ENCODE assay signal across 16 cellular contexts in genomic region chr11:94790771-94791180, GRCh38. TPM values are rescaled to one million over a fixed set of nuclear protein-coding genes. Genes with fewer than 3 reads are reported as not detected.
A peak's percentile ranks its signal among the peaks of the same experiment; 100 is the strongest.
DNase-seq lines count a peak whose midpoint lies in the region; ATAC-seq and TF ChIP-seq lines count a peak whose summit lies in the region.
"Had no signal": no experiment of that assay in that cellular context is flagged by ENCODE, and none has a peak within 500 bp of the region (broad histone marks: within the 10 kb centered on the region; RNA-seq: fewer than 3 reads in every experiment).

No MANE protein-coding gene starts in this region.

- no peak for TF ChIP-seq RAD21 in HCT116 (IDR thresholded peaks at IDR 0.05; ENCODE audit: low read depth)

- no peaks in the 10 kb centered on the region for H3K9me2 ChIP-seq in HCT116 (ENCODE audit: insufficient read depth)

- CTCF ChIA-PET in HCT116 (lab: Charles Lee), result no interaction called here

- H3K9ac ChIP-seq in HCT116 (ENCODE audit: low read length), result 0 out of 2 replicates have a peak overlapping the region, but pooled peaks have one; percentile 5
- no peak overlapping the region for H3K9ac ChIP-seq in skeletal muscle tissue (ENCODE audit: low read depth in 1 of 3, low read length in 3 of 3)

- RAD21 ChIA-PET in HCT116 (lab: Charles Lee; ENCODE audit: low non-redundant PET in 1 of 2, low total read pairs in 2 of 2, uncharacterized antibody in 2 of 2, unreplicated experiment in 2 of 2), result interaction anchor here in 1 of 2 experiments (0.6 kb wide), 1 partner anchor 167 kb away, joined by 3 read pairs; no protein-coding TSS in a partner anchor

- no peak overlapping the region; a peak in 1 of 4 replicates for H3K4me3 ChIP-seq in HCT116 (replicated peaks in 1 of 2; ENCODE audit: low read depth in 1 of 2, low read length in 2 of 2)
- no peak overlapping the region for H3K4me3 ChIP-seq in skeletal muscle tissue (ENCODE audit: low read length in 3 of 3)
- no peak overlapping the region for H3K4me3 ChIP-seq in aorta (ENCODE audit: low read length in 2 of 2)
- H3K4me3 ChIP-seq in vagina, result no peak overlapping the region

- 26 to 37% methylated on average over 4 of the region's 4 CpGs for WGBS in aorta, 2 donors

- H2AFZ ChIP-seq in HCT116 (ENCODE audit: low read depth, low read length, poor library complexity, severe bottlenecking), result no peak overlapping the region

- H3K27ac ChIP-seq in HCT116 (ENCODE audit: low read depth, low read length) (peak overlapping the region; percentile 15; the same call in 1 of the 2 replicates), skeletal muscle tissue (ENCODE audit: low read depth, low read length) (peak overlapping the region; percentile 69), aorta (ENCODE audit: low read depth in 1 of 2, low read length in 2 of 2) (no peak overlapping the region), vagina (no peak overlapping the region)

- ATAC-seq in HCT116 (peak; percentile 6; the same call in 1 of the 2 replicates), HG02973 (IDR thresholded peaks at IDR 0.05; ENCODE audit: unreplicated experiment) (no peak), aorta (ENCODE audit: low FRiP score) (no peak)
- ATAC-seq: naive thymus-derived CD4-positive, alpha-beta T cell; Panc1 had no signal

- POLR2A ChIA-PET in HCT116 (lab: Charles Lee), result no interaction called here

- H3K4me2 ChIP-seq in HCT116 (ENCODE audit: low read length), result peak overlapping the region; percentile 35

- H3K36me3 ChIP-seq in HCT116 (ENCODE audit: control insufficient read depth in 1 of 2, insufficient read depth in 2 of 2, low read length in 2 of 2) (no peaks in the 10 kb centered on the region), skeletal muscle tissue (ENCODE audit: control insufficient read depth in 3 of 3, insufficient read depth in 3 of 3, low read length in 3 of 3) (no peaks in the 10 kb centered on the region), aorta (ENCODE audit: control insufficient read depth in 1 of 2, insufficient read depth in 2 of 2, low read length in 1 of 2) (no peaks in the 10 kb centered on the region), vagina (no peaks in the 10 kb centered on the region)

- peaks cover 60 to 88% of the 10 kb centered on the region in 2 experiments for H3K4me1 ChIP-seq in HCT116 (ENCODE audit: control insufficient read depth in 1 of 2, insufficient read depth in 2 of 2, low read length in 2 of 2)
- H3K4me1 ChIP-seq in skeletal muscle tissue (ENCODE audit: control insufficient read depth in 3 of 3, insufficient read depth in 3 of 3, low read length in 3 of 3), result peaks cover 70 to 75% (median 70%) of the 10 kb centered on the region in 3 donors
- H3K4me1 ChIP-seq in aorta (ENCODE audit: control insufficient read depth in 1 of 2, insufficient read depth in 2 of 2, low read length in 2 of 2), result peaks cover 5 to 31% of the 10 kb centered on the region in 2 donors
- peaks cover 79% of the 10 kb centered on the region for H3K4me1 ChIP-seq in vagina

- TF ChIP-seq POLR2A in HCT116 (IDR thresholded peaks at IDR 0.05; ENCODE audit: borderline replicate concordance, extremely low read depth, insufficient read depth, insufficient read length) (no peak), vagina (IDR thresholded peaks at IDR 0.05) (no peak)

- intact Hi-C loops in HCT116 (cut with micrococcal nuclease) (loop anchor here (5.0 kb wide), 1 partner anchor 87 kb away; no protein-coding TSS in a partner anchor), aorta (cut with DNase I) (no loop called here), vagina (cut with DNase I) (no loop called here)

- BruUV-seq in HCT116 (replicated peaks; lab: Mats Ljungman, UMichigan), result no TSS peak

- H3K27me3 ChIP-seq in HCT116 (ENCODE audit: insufficient read depth, low read length), result no peaks in the 10 kb centered on the region
- no peaks in the 10 kb centered on the region for H3K27me3 ChIP-seq in skeletal muscle tissue (ENCODE audit: control insufficient read depth in 3 of 3, insufficient read depth in 3 of 3, low read length in 3 of 3)
- no peaks in the 10 kb centered on the region for H3K27me3 ChIP-seq in aorta (ENCODE audit: control insufficient read depth in 1 of 2, insufficient read depth in 2 of 2, low read length in 1 of 2)
- no peaks in the 10 kb centered on the region for H3K27me3 ChIP-seq in vagina
- H3K27me3 ChIP-seq: BE2C had no signal

- in situ Hi-C loops in SK-MEL-5 (cut with HindIII; ENCODE audit: low pct_unique_long_range_greater_than_20kb, low sequenced_read_pairs), result no loop called here

- H3K9me3 ChIP-seq in HCT116 (ENCODE audit: control insufficient read depth in 1 of 2, insufficient read depth in 1 of 2, low read depth in 1 of 2, low read length in 2 of 2) (no peaks in the 10 kb centered on the region), skeletal muscle tissue (ENCODE audit: control insufficient read depth in 3 of 3, low read length in 3 of 3) (no peaks in the 10 kb centered on the region), aorta (ENCODE audit: control insufficient read depth, low read length) (no peaks in the 10 kb centered on the region), vagina (no peaks in the 10 kb centered on the region)
- H3K9me3 ChIP-seq: BE2C had no signal

- H4K20me1 ChIP-seq in HCT116 (ENCODE audit: insufficient read depth), result no peaks in the 10 kb centered on the region

- TF ChIP-seq CTCF in HCT116 (IDR thresholded peaks at IDR 0.05 in 2 of 3, conservative IDR thresholded peaks at IDR 0.05 in 1 of 3; ENCODE audit: borderline replicate concordance in 1 of 3, insufficient read depth in 1 of 3, low read depth in 2 of 3, low read length in 2 of 3) (no peak), vagina (IDR thresholded peaks at IDR 0.05) (no peak)

- DNase-seq in HCT116 (ENCODE audit: low read depth, low spot score) (peak; percentile 48), SK-MEL-5 (ENCODE audit: low read depth, low spot score) (peak; percentile 83), foreskin melanocyte (peak; percentile 80), aorta (no peak), vagina (ENCODE audit: extremely low spot score in 2 of 2) (no peak)
- no peak for DNase-seq in activated effector memory CD4-positive, alpha-beta T cell treated with Interleukin-2 at 50 U/mL for 16 hours
- DNase-seq: activated naive CD4-positive, alpha-beta T cell; BE2C; DMS153; naive thymus-derived CD4-positive, alpha-beta T cell; NCI-H187 treated with DMSO at 0.1 percent for 48 hours; NCI-H524 treated with DMSO at 0.1 percent for 48 hours; T-helper 1 cell had no signal

- H3K79me2 ChIP-seq in HCT116 (ENCODE audit: insufficient read depth, low read length), result peaks cover 63% of the 10 kb centered on the region

TF ChIP-seq in HCT116, 20 proteins besides CTCF, POLR2A, EP300 and RAD21 (continues in another document):
- no peak for TF ChIP-seq REST (IDR thresholded peaks at IDR 0.05; ENCODE audit: low read depth)
- TF ChIP-seq CEBPB (IDR thresholded peaks at IDR 0.05; ENCODE audit: low read depth), result no peak
- no peak for TF ChIP-seq EZH2 (IDR thresholded peaks at IDR 0.05)
- no peak for TF ChIP-seq ZBTB33 (IDR thresholded peaks at IDR 0.05; ENCODE audit: extremely low read depth, insufficient replicate concordance, low read length)
- TF ChIP-seq ELF1 (IDR thresholded peaks at IDR 0.05; ENCODE audit: borderline replicate concordance, low read depth), result no peak
- no peak for TF ChIP-seq YY1 (IDR thresholded peaks at IDR 0.05; ENCODE audit: extremely low read depth, insufficient replicate concordance, low read depth, low read length)
- no peak for TF ChIP-seq ZFX (IDR thresholded peaks at IDR 0.05)

RNA-seq across cellular contexts. Expression of gene AMOTL1, which starts 22.6 kb away (rescaled TPM):
- total RNA-seq in HCT116 (2021; ENCODE audit: unreplicated experiment) (27.6 TPM), skeletal muscle tissue (79.3 TPM), aorta (10 to 100 TPM; 66.2 to 78.5 TPM), vagina (45.7 TPM)
- 8.8 and 9.6 TPM in 2 replicates for polyA plus RNA-seq in HCT116 (2012)
- 12.0 and 13.5 TPM in 2 replicates for total RNA-seq in SK-MEL-5 (2014; rRNA removed; shearing (Covaris generic))
- polyA plus RNA-seq in SK-MEL-5 (2015; cell fraction: cytosol; rRNA removed), result 17.2 and 22.1 TPM in 2 replicates
- 9.2 and 18.2 TPM in 2 replicates for polyA plus RNA-seq in SK-MEL-5 (2015; cell fraction: nucleus; rRNA removed)
- polyA plus RNA-seq in aorta, result 10 to 100 TPM; 12.5 to 13.0 TPM

Comparison
In these comparisons a context has a peak if more than half of its experiments do, and no peak if none do; other contexts are left out.
1. DNase-seq: peak in HCT116 (single experiment), SK-MEL-5 (single experiment) and foreskin melanocyte (single experiment); none in aorta (0 of 2), vagina (0 of 2) and activated effector memory CD4-positive, alpha-beta T cell treated with Interleukin-2 at 50 U/mL for 16 hours (single experiment).
2. H3K27ac ChIP-seq: peak in HCT116 (single experiment) and skeletal muscle tissue (single experiment); none in aorta (0 of 2) and vagina (single experiment).